In genomic region chr3:135329479-135329878, GRCh38 we compare ENCODE assay signal across 23 cellular contexts.
DNase-seq lines count a peak whose midpoint lies in the region; ATAC-seq and TF ChIP-seq lines count a peak whose summit lies in the region.
"Had no signal": no experiment of that assay in that cellular context is flagged by ENCODE, and none has a peak within 500 bp of the region (broad histone marks: within the 10 kb centered on the region; RNA-seq: fewer than 3 reads in every experiment).

No MANE protein-coding gene starts in this region.

- DNase-seq in Right ventricle myocardium inferior (ENCODE audit: missing footprints) (peak; percentile 74), right atrium auricular region (ENCODE audit: low spot score) (no peak), NCI-H2196 treated with DMSO at 0.1 percent for 48 hours (lab: John Stamatoyannopoulos, UW; ENCODE audit: unreplicated experiment) (peak; percentile 59), right cardiac atrium (peak; percentile 22 to 53 (median 41)), NCI-H146 (lab: John Stamatoyannopoulos, UW) (no peak)
- DNase-seq in effector CD8-positive, alpha-beta T cell (lab: John Stamatoyannopoulos, UW): no peak
- DNase-seq: activated CD4-positive, CD25-positive, alpha-beta regulatory T cell treated with anti-CD3 and anti-CD28 coated beads, Interleukin-2, amount 50 U/mL, for 72 hours; activated T-cell treated with anti-CD3 and anti-CD28 coated beads, Interleukin-2, amount 50 U/mL, for 72 hours; CD4-positive, alpha-beta T cell; EL; hippocampal formation; islet precursor cell; KG1; natural killer cell; NCI-H1048; NCI-H82 had no signal

- H3K27me3 ChIP-seq in right atrium auricular region: no peaks in the 10 kb centered on the region
- H3K27me3 ChIP-seq in right cardiac atrium (ENCODE audit: control insufficient read depth, insufficient read depth): no peaks in the 10 kb centered on the region

- H3K36me3 ChIP-seq in right atrium auricular region: no peaks in the 10 kb centered on the region
- H3K36me3 ChIP-seq: prostate gland had no signal

- peaks cover 6% of the 10 kb centered on the region for H3K9me3 Mint-ChIP-seq in activated T-helper 17 cell treated with anti-CD3 and anti-CD28 coated beads, Interleukin-2, amount 50 U/mL, for 72 hours

- intact Hi-C loops in Right ventricle myocardium inferior (cut with DNase I): no loop called here
- intact Hi-C loops in right cardiac atrium (cut with DNase I): no loop called here

- no peaks in the 10 kb centered on the region for H3K4me1 Mint-ChIP-seq in activated T-helper 17 cell treated with anti-CD3 and anti-CD28 coated beads, Interleukin-2, amount 50 U/mL, for 72 hours
- H3K4me1 Mint-ChIP-seq: GM23338, natural killer cell had no signal

- H3K4me3 ChIP-seq in right atrium auricular region (no peak overlapping the region), right cardiac atrium (ENCODE audit: low read length) (no peak overlapping the region)
- H3K4me3 ChIP-seq: GM23338, prostate gland, smooth muscle cell had no signal

- peaks cover 4% of the 10 kb centered on the region for H3K27me3 Mint-ChIP-seq in activated T-helper 17 cell treated with anti-CD3 and anti-CD28 coated beads, Interleukin-2, amount 50 U/mL, for 72 hours
- H3K27me3 Mint-ChIP-seq: activated naive CD8-positive, alpha-beta T cell; CD4-positive, alpha-beta T cell had no signal

- no peaks in the 10 kb centered on the region for H3K4me1 ChIP-seq in right atrium auricular region
- H3K4me1 ChIP-seq in right cardiac atrium (ENCODE audit: control insufficient read depth, insufficient read depth, low read length): no peaks in the 10 kb centered on the region
- H3K4me1 ChIP-seq: prostate gland had no signal

- H3K27ac Mint-ChIP-seq in activated T-helper 17 cell treated with anti-CD3 and anti-CD28 coated beads, Interleukin-2, amount 50 U/mL, for 72 hours: no peak overlapping the region
- H3K27ac Mint-ChIP-seq: activated naive CD8-positive, alpha-beta T cell; activated T-cell treated with anti-CD3 and anti-CD28 coated beads, Interleukin-2, amount 50 U/mL, for 72 hours; CD4-positive, alpha-beta T cell; GM23338; natural killer cell had no signal

- WGBS in right cardiac atrium: 27% methylated on average over 2 of the region's 2 CpGs

- H3K27ac ChIP-seq in right atrium auricular region (no peak overlapping the region), right cardiac atrium (ENCODE audit: low read length) (no peak overlapping the region)
- H3K27ac ChIP-seq: prostate gland had no signal

- no peaks in the 10 kb centered on the region for H3K36me3 Mint-ChIP-seq in activated T-helper 17 cell treated with anti-CD3 and anti-CD28 coated beads, Interleukin-2, amount 50 U/mL, for 72 hours (ENCODE audit: low read depth)
- H3K36me3 Mint-ChIP-seq: activated naive CD8-positive, alpha-beta T cell; natural killer cell had no signal

- TF ChIP-seq CTCF in right atrium auricular region (IDR thresholded peaks at IDR 0.05): no peak

- H3K9me3 ChIP-seq in right atrium auricular region (no peaks in the 10 kb centered on the region), right cardiac atrium (ENCODE audit: control insufficient read depth, low read length) (no peaks in the 10 kb centered on the region)
- H3K9me3 ChIP-seq: prostate gland had no signal

- H3K4me3 Mint-ChIP-seq in activated T-helper 17 cell treated with anti-CD3 and anti-CD28 coated beads, Interleukin-2, amount 50 U/mL, for 72 hours: no peak overlapping the region
- H3K4me3 Mint-ChIP-seq: activated naive CD8-positive, alpha-beta T cell; activated T-cell treated with anti-CD3 and anti-CD28 coated beads, Interleukin-2, amount 50 U/mL, for 72 hours; CD4-positive, alpha-beta T cell; GM23338; natural killer cell had no signal

- peak; percentile 59 for ATAC-seq in Right ventricle myocardium inferior
- ATAC-seq in right cardiac atrium: peak; percentile 35 to 63
- no peak for ATAC-seq in activated T-helper 17 cell treated with anti-CD3 and anti-CD28 coated beads, Interleukin-2, amount 50 U/mL, for 72 hours (replicated peaks)
- ATAC-seq in HG03175 (IDR thresholded peaks at IDR 0.05; ENCODE audit: unreplicated experiment): no peak
- ATAC-seq: activated T-cell treated with anti-CD3 and anti-CD28 coated beads, Interleukin-2, amount 50 U/mL, for 72 hours; GM23338; natural killer cell; Panc1 had no signal

Comparison
In these comparisons a context has a peak if more than half of its experiments do, and no peak if none do; other contexts are left out.
1. DNase-seq: peak in Right ventricle myocardium inferior (single experiment), NCI-H2196 treated with DMSO at 0.1 percent for 48 hours (single experiment) and right cardiac atrium (3 of 3); none in right atrium auricular region (single experiment), NCI-H146 (single experiment) and effector CD8-positive, alpha-beta T cell (single experiment).
2. ATAC-seq: peak in Right ventricle myocardium inferior (single experiment) and right cardiac atrium (2 of 2); none in activated T-helper 17 cell treated with anti-CD3 and anti-CD28 coated beads, Interleukin-2, amount 50 U/mL, for 72 hours (single experiment) and HG03175 (single experiment).